Comparison of ENCODE assay signal across 9 cellular contexts in the genomic region with DNA sequence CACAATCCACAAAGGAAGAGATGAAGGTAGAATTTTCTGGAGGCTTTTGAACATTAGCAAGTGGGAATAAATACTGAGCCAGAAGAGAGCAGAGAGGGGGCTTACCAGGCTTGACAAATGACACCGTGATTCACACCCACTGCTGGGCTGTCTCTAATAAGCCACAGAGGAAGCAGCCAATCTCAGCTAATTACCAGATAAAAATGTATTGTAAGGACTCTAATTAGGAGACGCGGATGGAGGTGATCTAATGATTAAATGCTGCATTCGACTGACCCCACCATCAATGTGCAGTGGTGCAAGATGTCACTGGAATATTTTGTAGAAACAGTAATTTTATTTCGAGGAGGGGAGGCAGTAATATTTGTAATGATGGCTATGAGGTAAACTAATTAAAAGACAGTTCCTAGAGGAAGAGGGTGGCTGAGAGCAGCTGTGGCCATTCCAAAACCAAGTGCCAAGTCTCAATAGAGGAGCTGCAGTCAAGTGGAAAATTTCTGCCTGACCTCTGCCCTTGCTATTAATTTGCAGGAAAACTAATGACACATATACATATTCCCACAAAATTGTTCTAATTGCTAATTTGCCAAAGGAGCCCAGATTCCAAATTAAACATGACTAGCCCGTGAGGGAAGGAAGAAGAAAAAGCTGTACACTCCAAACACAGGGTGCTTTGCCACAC.
DNase-seq lines count a peak whose midpoint lies in the region; ATAC-seq and TF ChIP-seq lines count a peak whose summit lies in the region.
"Had no signal": no experiment of that assay in that cellular context is flagged by ENCODE, and none has a peak within 500 bp of the region (broad histone marks: within the 10 kb centered on the region; RNA-seq: fewer than 3 reads in every experiment).

No MANE protein-coding gene starts in this region.

- DNase-seq in SK-N-SH (no peak), adrenal gland (peak in 2 of 7 donors; percentile 12 to 36), lung microvascular endothelial cell (ENCODE audit: low read depth in 2 of 2) (peak; percentile 45 to 65), suprapubic skin (ENCODE audit: low spot score in 2 of 2) (no peak), DMS53 treated with DMSO at 0.1 percent for 48 hours (lab: John Stamatoyannopoulos, UW; ENCODE audit: unreplicated experiment) (no peak)
- no peak for DNase-seq in stimulated activated CD4-positive, alpha-beta T cell treated with anti-CD3 and anti-CD28 coated beads, Interleukin-4, amount 100 ng/mL, for 1 hour
- DNase-seq: effector memory CD4-positive, alpha-beta T cell had no signal

- peaks cover 29 to 75% of the 10 kb centered on the region in 2 experiments for H3K36me3 ChIP-seq in SK-N-SH (replicated peaks in 1 of 2; ENCODE audit: control insufficient read depth in 1 of 2, insufficient read depth in 2 of 2, low read length in 1 of 2)
- H3K36me3 ChIP-seq in adrenal gland (replicated peaks in 1 of 2) = peaks cover 0 to 18% of the 10 kb centered on the region in 2 donors
- peaks cover 27% of the 10 kb centered on the region for H3K36me3 ChIP-seq in suprapubic skin

- no peak for TF ChIP-seq POLR2A in adrenal gland (IDR thresholded peaks at IDR 0.05)
- TF ChIP-seq POLR2A in suprapubic skin (IDR thresholded peaks at IDR 0.05) = no peak

- peak overlapping the region; percentile 78; the same call in 1 of the 2 replicates for H3K9ac ChIP-seq in SK-N-SH

- H3K4me1 ChIP-seq in SK-N-SH (ENCODE audit: control insufficient read depth in 1 of 2, insufficient read depth in 2 of 2, low read depth in 1 of 2, low read length in 1 of 2) = peaks cover 20 to 45% of the 10 kb centered on the region in 2 experiments
- H3K4me1 ChIP-seq in adrenal gland (replicated peaks in 1 of 2) = peaks cover 24 to 40% of the 10 kb centered on the region in 2 donors
- peaks cover 44% of the 10 kb centered on the region for H3K4me1 ChIP-seq in suprapubic skin

- H3F3A ChIP-seq in SK-N-SH (replicated peaks; ENCODE audit: insufficient read depth) = peaks cover 57% of the 10 kb centered on the region

- POLR2A ChIA-PET in SK-N-SH (lab: Yijun Ruan, JAX) = no interaction called here

- H3K4me2 ChIP-seq in SK-N-SH = peak overlapping the region; percentile 80; the same call in 1 of the 2 replicates

- TF ChIP-seq EP300 in SK-N-SH (IDR thresholded peaks at IDR 0.05; ENCODE audit: borderline replicate concordance in 1 of 2, low read depth in 1 of 2, low read length in 1 of 2) (no peak), suprapubic skin (IDR thresholded peaks at IDR 0.05) (no peak)

- ATAC-seq in SK-N-SH treated with all-trans-retinoic acid at 6 μM for 48 hours (no peak), GM18502 (IDR thresholded peaks at IDR 0.05; ENCODE audit: poor library complexity, unreplicated experiment) (no peak)

- peak overlapping the region; percentile 89 to 99; a peak in 3 of 4 replicates for H3K27ac ChIP-seq in SK-N-SH (ENCODE audit: low read depth in 2 of 2, low read length in 1 of 2)
- H3K27ac ChIP-seq in adrenal gland = peak overlapping the region; percentile 60 to 95 (median 80)
- peak overlapping the region; percentile 87 for H3K27ac ChIP-seq in suprapubic skin

- peaks cover 78% of the 10 kb centered on the region for H3K79me2 ChIP-seq in SK-N-SH (ENCODE audit: insufficient read depth)

- H4K20me1 ChIP-seq in SK-N-SH (ENCODE audit: insufficient read depth) = no peaks in the 10 kb centered on the region

- no peaks in the 10 kb centered on the region for H3K9me3 ChIP-seq in SK-N-SH
- H3K9me3 ChIP-seq in adrenal gland (replicated peaks in 1 of 3) = no peaks in the 10 kb centered on the region
- H3K9me3 ChIP-seq in suprapubic skin = no peaks in the 10 kb centered on the region

- no peaks in the 10 kb centered on the region for H3K9me2 ChIP-seq in SK-N-SH

- no peaks in the 10 kb centered on the region for H3K27me3 ChIP-seq in SK-N-SH (ENCODE audit: insufficient read depth)
- H3K27me3 ChIP-seq in adrenal gland = no peaks in the 10 kb centered on the region
- H3K27me3 ChIP-seq in suprapubic skin = no peaks in the 10 kb centered on the region

- 77% methylated on average over 6 of the region's 6 CpGs for WGBS in SK-N-SH (ENCODE audit: low lambda C conversion rate)
- 78 to 83% (median 82%) methylated on average over 6 of the region's 6 CpGs for WGBS in adrenal gland, 4 donors
- 66% methylated on average over 6 of the region's 6 CpGs for WGBS in suprapubic skin

- intact Hi-C loops in adrenal gland (cut with DNase I) = no loop called here

- TF ChIP-seq RAD21 in SK-N-SH (IDR thresholded peaks at IDR 0.05; ENCODE audit: low read length) = no peak

- CTCF ChIA-PET in SK-N-SH (lab: Yijun Ruan, JAX) = interaction anchor here (1.4 kb wide), 1 partner anchor 26 kb away, joined by 3 read pairs; no protein-coding TSS in a partner anchor

- H2AFZ ChIP-seq in SK-N-SH (ENCODE audit: low read depth) = no peak overlapping the region

- H3K4me3 ChIP-seq in SK-N-SH (ENCODE audit: low read depth in 2 of 2, low read length in 1 of 2) (no peak overlapping the region), adrenal gland (no peak overlapping the region), suprapubic skin (no peak overlapping the region)

- TF ChIP-seq CTCF in SK-N-SH (IDR thresholded peaks at IDR 0.05) = no peak
- no peak for TF ChIP-seq CTCF in adrenal gland (IDR thresholded peaks at IDR 0.05)
- no peak for TF ChIP-seq CTCF in suprapubic skin (IDR thresholded peaks at IDR 0.05)

TF ChIP-seq in SK-N-SH, 30 proteins besides CTCF, POLR2A, EP300 and RAD21 (continues in another document):
- no peak for TF ChIP-seq POLR2AphosphoS5 (IDR thresholded peaks at IDR 0.05; ENCODE audit: low read depth, low read length)
- TF ChIP-seq, protein P1, sequence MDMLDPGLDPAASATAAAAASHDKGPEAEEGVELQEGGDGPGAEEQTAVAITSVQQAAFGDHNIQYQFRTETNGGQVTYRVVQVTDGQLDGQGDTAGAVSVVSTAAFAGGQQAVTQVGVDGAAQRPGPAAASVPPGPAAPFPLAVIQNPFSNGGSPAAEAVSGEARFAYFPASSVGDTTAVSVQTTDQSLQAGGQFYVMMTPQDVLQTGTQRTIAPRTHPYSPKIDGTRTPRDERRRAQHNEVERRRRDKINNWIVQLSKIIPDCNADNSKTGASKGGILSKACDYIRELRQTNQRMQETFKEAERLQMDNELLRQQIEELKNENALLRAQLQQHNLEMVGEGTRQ (IDR thresholded peaks at IDR 0.05; ENCODE audit: borderline replicate concordance, low read depth, low read length) = no peak
- no peak for TF ChIP-seq NRF1 (IDR thresholded peaks at IDR 0.05; ENCODE audit: low read depth, low read length)
- no peak for TF ChIP-seq TCF12 (IDR thresholded peaks at IDR 0.05)

TF ChIP-seq in SK-N-SH treated with all-trans-retinoic acid at 6 μM for 48 hours, 23 proteins besides CTCF, POLR2A, EP300 and RAD21:
- no peak for TF ChIP-seq ISL1 (CRISPR knock-in tag; IDR thresholded peaks at IDR 0.05)
- TF ChIP-seq ARNTL (CRISPR knock-in tag; IDR thresholded peaks at IDR 0.05; ENCODE audit: borderline replicate concordance, low read depth) = no peak
- no peak for TF ChIP-seq PPARA (CRISPR knock-in tag; IDR thresholded peaks at IDR 0.05; ENCODE audit: borderline replicate concordance)
- no peak for TF ChIP-seq ZFP3 (CRISPR knock-in tag; IDR thresholded peaks at IDR 0.05)
- TF ChIP-seq SNAI2 (CRISPR knock-in tag; IDR thresholded peaks at IDR 0.05) = no peak
- no peak for TF ChIP-seq RARB (CRISPR knock-in tag; IDR thresholded peaks at IDR 0.05)
- TF ChIP-seq BACH2 (CRISPR knock-in tag; IDR thresholded peaks at IDR 0.05; ENCODE audit: borderline replicate concordance) = no peak
- TF ChIP-seq ZNF565 (CRISPR knock-in tag; conservative IDR thresholded peaks at IDR 0.05; ENCODE audit: low read depth) = no peak
- no peak for TF ChIP-seq ZC3H10 (CRISPR knock-in tag; IDR thresholded peaks at IDR 0.05)
- TF ChIP-seq TOX (CRISPR knock-in tag; IDR thresholded peaks at IDR 0.05; ENCODE audit: borderline replicate concordance) = no peak
- TF ChIP-seq, protein P2, sequence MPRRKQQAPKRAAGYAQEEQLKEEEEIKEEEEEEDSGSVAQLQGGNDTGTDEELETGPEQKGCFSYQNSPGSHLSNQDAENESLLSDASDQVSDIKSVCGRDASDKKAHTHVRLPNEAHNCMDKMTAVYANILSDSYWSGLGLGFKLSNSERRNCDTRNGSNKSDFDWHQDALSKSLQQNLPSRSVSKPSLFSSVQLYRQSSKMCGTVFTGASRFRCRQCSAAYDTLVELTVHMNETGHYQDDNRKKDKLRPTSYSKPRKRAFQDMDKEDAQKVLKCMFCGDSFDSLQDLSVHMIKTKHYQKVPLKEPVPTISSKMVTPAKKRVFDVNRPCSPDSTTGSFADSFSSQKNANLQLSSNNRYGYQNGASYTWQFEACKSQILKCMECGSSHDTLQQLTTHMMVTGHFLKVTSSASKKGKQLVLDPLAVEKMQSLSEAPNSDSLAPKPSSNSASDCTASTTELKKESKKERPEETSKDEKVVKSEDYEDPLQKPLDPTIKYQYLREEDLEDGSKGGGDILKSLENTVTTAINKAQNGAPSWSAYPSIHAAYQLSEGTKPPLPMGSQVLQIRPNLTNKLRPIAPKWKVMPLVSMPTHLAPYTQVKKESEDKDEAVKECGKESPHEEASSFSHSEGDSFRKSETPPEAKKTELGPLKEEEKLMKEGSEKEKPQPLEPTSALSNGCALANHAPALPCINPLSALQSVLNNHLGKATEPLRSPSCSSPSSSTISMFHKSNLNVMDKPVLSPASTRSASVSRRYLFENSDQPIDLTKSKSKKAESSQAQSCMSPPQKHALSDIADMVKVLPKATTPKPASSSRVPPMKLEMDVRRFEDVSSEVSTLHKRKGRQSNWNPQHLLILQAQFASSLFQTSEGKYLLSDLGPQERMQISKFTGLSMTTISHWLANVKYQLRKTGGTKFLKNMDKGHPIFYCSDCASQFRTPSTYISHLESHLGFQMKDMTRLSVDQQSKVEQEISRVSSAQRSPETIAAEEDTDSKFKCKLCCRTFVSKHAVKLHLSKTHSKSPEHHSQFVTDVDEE (CRISPR knock-in tag; IDR thresholded peaks at IDR 0.05) = no peak

Comparison
In these comparisons a context has a peak if more than half of its experiments do, and no peak if none do; other contexts are left out.
1. DNase-seq: peak in lung microvascular endothelial cell (2 of 2); none in SK-N-SH (single experiment), suprapubic skin (0 of 2), stimulated activated CD4-positive, alpha-beta T cell treated with anti-CD3 and anti-CD28 coated beads, Interleukin-4, amount 100 ng/mL, for 1 hour (single experiment) and DMS53 treated with DMSO at 0.1 percent for 48 hours (single experiment).
2. Peak in every context shown above with its lines, with median percentiles within 50 percentile points of each other: H3K27ac ChIP-seq.